ENCODE assay signal across 12 cellular contexts in the genomic region with DNA sequence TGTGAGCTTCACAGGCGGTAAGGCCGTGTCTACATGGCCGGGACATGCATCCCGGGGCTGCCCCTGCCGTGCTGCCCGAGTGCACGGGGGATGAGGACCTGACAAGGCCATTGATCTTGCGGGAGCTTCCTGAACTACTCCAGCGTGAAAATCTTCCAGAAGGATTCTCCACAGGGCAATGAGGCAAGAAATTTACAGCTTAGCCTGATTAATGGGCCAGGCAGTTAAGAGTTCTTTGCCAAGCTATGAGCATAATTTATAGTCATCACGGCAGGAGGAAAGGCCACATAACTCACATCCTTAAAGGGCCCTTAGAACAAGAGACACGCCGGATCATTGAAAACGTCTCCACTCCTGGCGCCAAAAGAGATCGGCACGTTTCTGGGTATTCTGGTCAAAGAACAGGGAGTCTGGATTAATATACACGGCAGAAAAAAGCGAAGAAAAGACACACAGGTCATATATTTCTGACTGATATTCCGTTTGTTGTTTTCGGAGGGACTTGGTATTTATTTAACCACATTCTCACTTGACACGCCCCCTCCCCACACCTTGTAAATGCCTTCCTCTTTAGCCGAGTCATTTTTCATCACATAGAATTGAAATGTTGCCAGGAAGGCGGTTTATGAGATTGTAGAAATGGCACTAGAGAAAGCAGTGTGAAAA.
DNase-seq lines count a peak whose midpoint lies in the region; ATAC-seq and TF ChIP-seq lines count a peak whose summit lies in the region.
"Had no signal": no experiment of that assay in that cellular context is flagged by ENCODE, and none has a peak within 500 bp of the region (broad histone marks: within the 10 kb centered on the region; RNA-seq: fewer than 3 reads in every experiment).

No MANE protein-coding gene starts in this region.

- no peaks in the 10 kb centered on the region for H3K36me3 Mint-ChIP-seq in mesothelial cell of epicardium

- peaks cover 43% of the 10 kb centered on the region for H3K4me1 Mint-ChIP-seq in mesothelial cell of epicardium

- ATAC-seq in HG03175 (IDR thresholded peaks at IDR 0.05; ENCODE audit: unreplicated experiment) (no peak), HG02642 (IDR thresholded peaks at IDR 0.05; ENCODE audit: poor library complexity, unreplicated experiment) (no peak)
- ATAC-seq: CD8-positive, alpha-beta T cell had no signal

- in situ Hi-C loops in ACHN (cut with HindIII; ENCODE audit: low pct_ligation_motif_present, low pct_unique_long_range_greater_than_20kb, low sequenced_read_pairs): no loop called here

- peaks cover 12% of the 10 kb centered on the region for H3K9me3 Mint-ChIP-seq in mesothelial cell of epicardium

- H3K27ac Mint-ChIP-seq in mesothelial cell of epicardium: peak overlapping the region; percentile 89
- H3K27ac Mint-ChIP-seq: CD8-positive, alpha-beta T cell; memory B cell had no signal

- H3K36me3 ChIP-seq in WERI-Rb-1: no peaks in the 10 kb centered on the region
- H3K36me3 ChIP-seq: esophagus squamous epithelium, suprapubic skin had no signal

- H3K27ac ChIP-seq in WERI-Rb-1: peak overlapping the region; percentile 30
- H3K27ac ChIP-seq: esophagus squamous epithelium, suprapubic skin had no signal

- peaks cover 10% of the 10 kb centered on the region for H3K27me3 Mint-ChIP-seq in mesothelial cell of epicardium (ENCODE audit: low read depth)

- H3K9me3 ChIP-seq in WERI-Rb-1 (ENCODE audit: severe bottlenecking): no peaks in the 10 kb centered on the region

- peak overlapping the region; percentile 5 for H3K4me3 Mint-ChIP-seq in mesothelial cell of epicardium
- H3K4me3 Mint-ChIP-seq: CD8-positive, alpha-beta T cell; memory B cell had no signal

- TF ChIP-seq CTCF in WERI-Rb-1 (IDR thresholded peaks at IDR 0.05; ENCODE audit: low read depth, low read length) (no peak), mesothelial cell of epicardium (IDR thresholded peaks at IDR 0.05; ENCODE audit: unreplicated experiment) (no peak)

- peak overlapping the region; percentile 19 for H3K4me3 ChIP-seq in WERI-Rb-1 (ENCODE audit: low read depth, low read length)
- H3K4me3 ChIP-seq: esophagus squamous epithelium, suprapubic skin had no signal

- H3K27me3 ChIP-seq in WERI-Rb-1 (ENCODE audit: insufficient read depth, low read depth, severe bottlenecking): no peaks in the 10 kb centered on the region

- peak; percentile 73 for DNase-seq in ACHN
- DNase-seq in HCEC 1CT: peak; percentile 18
- DNase-seq in WERI-Rb-1: peak; percentile 91
- DNase-seq in mesothelial cell of epicardium (ENCODE audit: low spot score in 2 of 2, unreplicated experiment in 2 of 2): peak in 1 of 2 experiments; percentile 48
- DNase-seq in NCI-H2029 (lab: John Stamatoyannopoulos, UW): no peak
- no peak for DNase-seq in T1000 (lab: John Stamatoyannopoulos, UW)
- DNase-seq: CD8-positive, alpha-beta T cell; esophagus squamous epithelium had no signal

Comparison
In these comparisons a context has a peak if more than half of its experiments do, and no peak if none do; other contexts are left out.
1. DNase-seq: peak in ACHN (single experiment), HCEC 1CT (single experiment) and WERI-Rb-1 (single experiment); none in NCI-H2029 (single experiment) and T1000 (single experiment).